ENCODE assay signal across 15 cellular contexts in the genomic region with DNA sequence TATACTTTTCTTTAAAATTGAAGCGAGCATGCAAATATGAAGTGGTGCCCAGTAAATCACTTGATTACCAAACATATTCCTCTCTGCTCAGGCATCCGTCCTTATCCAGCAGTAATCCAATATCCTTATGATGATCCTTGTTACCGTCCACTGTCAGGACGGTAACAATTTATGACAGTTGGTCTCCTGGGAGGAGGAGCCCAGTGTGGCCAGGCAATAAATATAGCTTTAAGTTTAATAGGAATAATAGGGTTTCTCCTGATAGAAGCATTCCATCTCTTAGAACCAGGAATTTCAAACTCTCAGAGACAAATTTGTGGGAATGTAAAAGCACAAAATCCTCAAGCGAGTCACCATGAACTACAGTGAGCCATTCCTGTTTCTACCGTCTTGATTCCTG.
DNase-seq lines count a peak whose midpoint lies in the region; TF ChIP-seq lines count a peak whose summit lies in the region.
"Had no signal": no experiment of that assay in that cellular context is flagged by ENCODE, and none has a peak within 500 bp of the region (broad histone marks: within the 10 kb centered on the region; RNA-seq: fewer than 3 reads in every experiment).

No MANE protein-coding gene starts in this region.

- POLR2A ChIA-PET in SK-N-SH (lab: Yijun Ruan, JAX), result interaction anchor here (0.6 kb wide), 1 partner anchor 20 kb away, joined by 3 read pairs; no protein-coding TSS in a partner anchor

- WGBS in SK-N-SH (ENCODE audit: low lambda C conversion rate), result 36% methylated on average over 6 of the region's 6 CpGs
- WGBS in prostate gland, result 89% methylated on average over 6 of the region's 6 CpGs

- peaks cover 5% of the 10 kb centered on the region in 2 donors for H3K36me3 Mint-ChIP-seq in CD14-positive monocyte
- H3K36me3 Mint-ChIP-seq: CD4-positive, alpha-beta memory T cell had no signal

- H3K27ac ChIP-seq in SK-N-SH (ENCODE audit: low read depth in 2 of 2, low read length in 1 of 2) (peak overlapping the region; percentile 62 to 87), prostate gland (no peak overlapping the region)
- H3K27ac ChIP-seq: C4-2B had no signal

- no peak for TF ChIP-seq RAD21 in SK-N-SH (IDR thresholded peaks at IDR 0.05; ENCODE audit: low read length)

- H3K9me3 ChIP-seq in BE2C (no peaks in the 10 kb centered on the region; the same call in 1 of the 2 replicates), SK-N-SH (no peaks in the 10 kb centered on the region), prostate gland (no peaks in the 10 kb centered on the region)

- no peak for TF ChIP-seq POLR2A in prostate gland (IDR thresholded peaks at IDR 0.05)

- H3K79me2 ChIP-seq in SK-N-SH (ENCODE audit: insufficient read depth), result no peaks in the 10 kb centered on the region

- no peak overlapping the region for H3K9ac ChIP-seq in SK-N-SH

- peaks cover 17% of the 10 kb centered on the region for H3F3A ChIP-seq in SK-N-SH (replicated peaks; ENCODE audit: insufficient read depth)

- H3K4me3 ChIP-seq in BE2C (ENCODE audit: low read depth, low read length) (peak overlapping the region; percentile 1; the same call in 1 of the 2 replicates), SK-N-SH (ENCODE audit: low read depth in 2 of 2, low read length in 1 of 2) (no peak overlapping the region), prostate gland (no peak overlapping the region)

- H4K20me1 ChIP-seq in SK-N-SH (ENCODE audit: insufficient read depth), result no peaks in the 10 kb centered on the region

- no peaks in the 10 kb centered on the region for H3K27me3 ChIP-seq in BE2C
- H3K27me3 ChIP-seq in SK-N-SH (ENCODE audit: insufficient read depth), result no peaks in the 10 kb centered on the region
- no peaks in the 10 kb centered on the region for H3K27me3 ChIP-seq in prostate gland (replicated peaks; ENCODE audit: insufficient read depth)

- H3K9me2 ChIP-seq in SK-N-SH, result no peaks in the 10 kb centered on the region

- H3K9me3 Mint-ChIP-seq in CD14-positive monocyte, result peaks cover 0 to 3% (median 0%) of the 10 kb centered on the region in 7 donors
- H3K9me3 Mint-ChIP-seq: HFFc6 had no signal

- H3K4me3 Mint-ChIP-seq in CD14-positive monocyte, result no peak overlapping the region
- H3K4me3 Mint-ChIP-seq: CD4-positive, alpha-beta memory T cell; HFFc6 had no signal

- CTCF ChIA-PET in SK-N-SH (lab: Yijun Ruan, JAX), result interaction anchor here (0.9 kb wide), 1 partner anchor 119 kb away, joined by 4 read pairs; no protein-coding TSS in a partner anchor

- no peak for TF ChIP-seq CTCF in BE2C (IDR thresholded peaks at IDR 0.05; ENCODE audit: low read depth, low read length)
- no peak for TF ChIP-seq CTCF in SK-N-SH (IDR thresholded peaks at IDR 0.05)
- TF ChIP-seq CTCF in prostate gland (IDR thresholded peaks at IDR 0.05), result no peak
- TF ChIP-seq CTCF in CD14-positive monocyte (IDR thresholded peaks at IDR 0.05), result no peak

- no peaks in the 10 kb centered on the region for H3K4me1 Mint-ChIP-seq in CD14-positive monocyte
- H3K4me1 Mint-ChIP-seq: CD4-positive, alpha-beta memory T cell had no signal

- H3K36me3 ChIP-seq in BE2C (no peaks in the 10 kb centered on the region), SK-N-SH (replicated peaks in 1 of 2; ENCODE audit: control insufficient read depth in 1 of 2, insufficient read depth in 2 of 2, low read length in 1 of 2) (no peaks in the 10 kb centered on the region), prostate gland (no peaks in the 10 kb centered on the region)

- H2AFZ ChIP-seq in SK-N-SH (ENCODE audit: low read depth), result no peak overlapping the region

- TF ChIP-seq EP300 in SK-N-SH (IDR thresholded peaks at IDR 0.05; ENCODE audit: borderline replicate concordance in 1 of 2, low read depth in 1 of 2, low read length in 1 of 2), result peak; percentile 35 to 89; a peak in 2 of 4 replicates

- no peak overlapping the region for H3K27ac Mint-ChIP-seq in CD14-positive monocyte
- H3K27ac Mint-ChIP-seq: CD4-positive, alpha-beta memory T cell; HFFc6 had no signal

- peaks cover 0 to 1% (median 0%) of the 10 kb centered on the region in 3 donors for H3K27me3 Mint-ChIP-seq in CD14-positive monocyte (ENCODE audit: low read depth in 3 of 3)

- intact Hi-C loops in prostate gland (cut with DNase I) (no loop called here), CD14-positive monocyte (cut with micrococcal nuclease) (no loop called here)

- DNase-seq in BE2C (peak; percentile 55), SK-N-SH (peak; percentile 14), left kidney (ENCODE audit: low read depth, low spot score) (peak; percentile 57), prostate gland (ENCODE audit: low spot score) (no peak), CD14-positive monocyte (ENCODE audit: low spot score) (no peak)
- no peak for DNase-seq in activated effector memory CD4-positive, alpha-beta T cell treated with anti-CD3 and anti-CD28 coated beads, Interleukin-2, amount 50 U/mL, for 16 hours
- DNase-seq: CD4-positive, alpha-beta memory T cell; DMS153; DMS79; GF-D8; GOT3; H7; HFFc6; IMR-90 had no signal

- no peak overlapping the region for H3K4me2 ChIP-seq in SK-N-SH

- H3K4me1 ChIP-seq in BE2C (peaks cover 30% of the 10 kb centered on the region), SK-N-SH (ENCODE audit: control insufficient read depth in 1 of 2, insufficient read depth in 2 of 2, low read depth in 1 of 2, low read length in 1 of 2) (peaks cover 0 to 12% of the 10 kb centered on the region in 2 experiments; a peak in 3 of 4 replicates), prostate gland (replicated peaks) (no peaks in the 10 kb centered on the region)

TF ChIP-seq in SK-N-SH, 30 proteins besides CTCF, POLR2A, EP300 and RAD21 (continues in another document):
- TF ChIP-seq SMC3 (IDR thresholded peaks at IDR 0.05; ENCODE audit: low read depth, low read length) (no peak), POLR2AphosphoS5 (IDR thresholded peaks at IDR 0.05; ENCODE audit: low read depth, low read length) (peak; percentile 62), MAX (IDR thresholded peaks at IDR 0.05; ENCODE audit: low read depth) (no peak), SIN3A (IDR thresholded peaks at IDR 0.05; ENCODE audit: borderline replicate concordance, low read depth, low read length) (peak; percentile 22; the same call in 1 of the 2 replicates), EZH2phosphoT487 (IDR thresholded peaks at IDR 0.05; ENCODE audit: borderline replicate concordance, low read depth) (no peak), RXRA (IDR thresholded peaks at IDR 0.05; ENCODE audit: borderline replicate concordance, low read depth) (no peak), ELF1 (IDR thresholded peaks at IDR 0.05) (no peak), GABPA (IDR thresholded peaks at IDR 0.05; ENCODE audit: low read depth) (no peak), TAF1 (IDR thresholded peaks at IDR 0.05; ENCODE audit: borderline replicate concordance, low read depth, low read length) (no peak), FOSL2 (IDR thresholded peaks at IDR 0.05; ENCODE audit: borderline replicate concordance, low read depth) (peak; percentile 22; the same call in 1 of the 2 replicates), RFX5 (IDR thresholded peaks at IDR 0.05; ENCODE audit: low read length) (no peak), NFIC (IDR thresholded peaks at IDR 0.05; ENCODE audit: borderline replicate concordance) (peak; percentile 53; the same call in 1 of the 2 replicates), USF1 (IDR thresholded peaks at IDR 0.05; ENCODE audit: borderline replicate concordance, low read depth) (no peak), TCF12 (IDR thresholded peaks at IDR 0.05) (peak; percentile 97)
- TF ChIP-seq, protein P1, sequence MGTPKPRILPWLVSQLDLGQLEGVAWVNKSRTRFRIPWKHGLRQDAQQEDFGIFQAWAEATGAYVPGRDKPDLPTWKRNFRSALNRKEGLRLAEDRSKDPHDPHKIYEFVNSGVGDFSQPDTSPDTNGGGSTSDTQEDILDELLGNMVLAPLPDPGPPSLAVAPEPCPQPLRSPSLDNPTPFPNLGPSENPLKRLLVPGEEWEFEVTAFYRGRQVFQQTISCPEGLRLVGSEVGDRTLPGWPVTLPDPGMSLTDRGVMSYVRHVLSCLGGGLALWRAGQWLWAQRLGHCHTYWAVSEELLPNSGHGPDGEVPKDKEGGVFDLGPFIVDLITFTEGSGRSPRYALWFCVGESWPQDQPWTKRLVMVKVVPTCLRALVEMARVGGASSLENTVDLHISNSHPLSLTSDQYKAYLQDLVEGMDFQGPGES (IDR thresholded peaks at IDR 0.05; ENCODE audit: low read depth, low read length), result no peak
- TF ChIP-seq, protein P2, sequence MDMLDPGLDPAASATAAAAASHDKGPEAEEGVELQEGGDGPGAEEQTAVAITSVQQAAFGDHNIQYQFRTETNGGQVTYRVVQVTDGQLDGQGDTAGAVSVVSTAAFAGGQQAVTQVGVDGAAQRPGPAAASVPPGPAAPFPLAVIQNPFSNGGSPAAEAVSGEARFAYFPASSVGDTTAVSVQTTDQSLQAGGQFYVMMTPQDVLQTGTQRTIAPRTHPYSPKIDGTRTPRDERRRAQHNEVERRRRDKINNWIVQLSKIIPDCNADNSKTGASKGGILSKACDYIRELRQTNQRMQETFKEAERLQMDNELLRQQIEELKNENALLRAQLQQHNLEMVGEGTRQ (IDR thresholded peaks at IDR 0.05; ENCODE audit: borderline replicate concordance, low read depth, low read length), result no peak

Comparison
In these comparisons a context has a peak if more than half of its experiments do, and no peak if none do; other contexts are left out.
1. DNase-seq: peak in BE2C (single experiment), SK-N-SH (single experiment) and left kidney (single experiment); none in activated effector memory CD4-positive, alpha-beta T cell treated with anti-CD3 and anti-CD28 coated beads, Interleukin-2, amount 50 U/mL, for 16 hours (single experiment), prostate gland (single experiment) and CD14-positive monocyte (single experiment).
2. H3K27ac ChIP-seq: peak in SK-N-SH (2 of 2); none in prostate gland (0 of 2).